ENCODE assay signal across 1 cellular context in the genomic region with DNA sequence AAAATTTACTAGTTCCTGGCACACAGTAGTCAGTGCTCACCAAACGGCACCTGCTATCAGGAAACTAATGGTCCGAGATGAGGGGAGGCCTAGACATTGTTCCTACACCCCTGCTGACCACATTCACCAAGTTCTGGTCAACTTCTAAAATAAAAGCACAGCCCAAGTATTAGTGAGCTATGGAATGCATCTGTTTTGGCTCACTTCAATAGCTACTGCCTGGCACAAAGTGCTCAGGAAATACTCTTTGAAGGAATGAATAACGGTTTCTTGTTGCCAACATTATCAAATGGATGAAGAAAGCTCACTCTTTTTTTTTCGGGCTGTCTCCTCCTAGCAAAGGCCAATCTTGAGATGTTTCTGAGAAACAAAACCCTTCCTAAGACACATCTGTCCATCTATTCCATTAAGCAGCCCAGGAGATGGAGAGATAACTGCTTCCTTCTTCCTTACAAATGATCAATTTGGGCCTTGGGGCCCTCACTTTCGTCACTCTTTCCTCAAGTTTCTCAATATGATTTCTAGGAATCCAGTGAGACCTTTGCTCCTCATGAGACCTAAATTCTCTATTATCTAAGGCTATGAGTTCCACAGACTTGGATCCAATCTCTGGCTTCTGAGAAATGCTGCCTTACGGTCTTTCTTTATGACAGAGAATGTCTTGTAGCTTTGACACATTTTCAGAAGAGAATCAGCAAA.
TF ChIP-seq lines count a peak whose summit lies in the region.

No MANE protein-coding gene starts in this region.

TF ChIP-seq in WTC11, 78 proteins besides CTCF, POLR2A, EP300 and RAD21 (continued from another document):
- TF ChIP-seq, protein P1, sequence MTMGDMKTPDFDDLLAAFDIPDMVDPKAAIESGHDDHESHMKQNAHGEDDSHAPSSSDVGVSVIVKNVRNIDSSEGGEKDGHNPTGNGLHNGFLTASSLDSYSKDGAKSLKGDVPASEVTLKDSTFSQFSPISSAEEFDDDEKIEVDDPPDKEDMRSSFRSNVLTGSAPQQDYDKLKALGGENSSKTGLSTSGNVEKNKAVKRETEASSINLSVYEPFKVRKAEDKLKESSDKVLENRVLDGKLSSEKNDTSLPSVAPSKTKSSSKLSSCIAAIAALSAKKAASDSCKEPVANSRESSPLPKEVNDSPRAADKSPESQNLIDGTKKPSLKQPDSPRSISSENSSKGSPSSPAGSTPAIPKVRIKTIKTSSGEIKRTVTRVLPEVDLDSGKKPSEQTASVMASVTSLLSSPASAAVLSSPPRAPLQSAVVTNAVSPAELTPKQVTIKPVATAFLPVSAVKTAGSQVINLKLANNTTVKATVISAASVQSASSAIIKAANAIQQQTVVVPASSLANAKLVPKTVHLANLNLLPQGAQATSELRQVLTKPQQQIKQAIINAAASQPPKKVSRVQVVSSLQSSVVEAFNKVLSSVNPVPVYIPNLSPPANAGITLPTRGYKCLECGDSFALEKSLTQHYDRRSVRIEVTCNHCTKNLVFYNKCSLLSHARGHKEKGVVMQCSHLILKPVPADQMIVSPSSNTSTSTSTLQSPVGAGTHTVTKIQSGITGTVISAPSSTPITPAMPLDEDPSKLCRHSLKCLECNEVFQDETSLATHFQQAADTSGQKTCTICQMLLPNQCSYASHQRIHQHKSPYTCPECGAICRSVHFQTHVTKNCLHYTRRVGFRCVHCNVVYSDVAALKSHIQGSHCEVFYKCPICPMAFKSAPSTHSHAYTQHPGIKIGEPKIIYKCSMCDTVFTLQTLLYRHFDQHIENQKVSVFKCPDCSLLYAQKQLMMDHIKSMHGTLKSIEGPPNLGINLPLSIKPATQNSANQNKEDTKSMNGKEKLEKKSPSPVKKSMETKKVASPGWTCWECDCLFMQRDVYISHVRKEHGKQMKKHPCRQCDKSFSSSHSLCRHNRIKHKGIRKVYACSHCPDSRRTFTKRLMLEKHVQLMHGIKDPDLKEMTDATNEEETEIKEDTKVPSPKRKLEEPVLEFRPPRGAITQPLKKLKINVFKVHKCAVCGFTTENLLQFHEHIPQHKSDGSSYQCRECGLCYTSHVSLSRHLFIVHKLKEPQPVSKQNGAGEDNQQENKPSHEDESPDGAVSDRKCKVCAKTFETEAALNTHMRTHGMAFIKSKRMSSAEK (CRISPR knock-in tag; IDR thresholded peaks at IDR 0.05; ENCODE audit: borderline replicate concordance) = no peak
- TF ChIP-seq ZNF121 (CRISPR knock-in tag; IDR thresholded peaks at IDR 0.05) = no peak
- TF ChIP-seq, protein P2, sequence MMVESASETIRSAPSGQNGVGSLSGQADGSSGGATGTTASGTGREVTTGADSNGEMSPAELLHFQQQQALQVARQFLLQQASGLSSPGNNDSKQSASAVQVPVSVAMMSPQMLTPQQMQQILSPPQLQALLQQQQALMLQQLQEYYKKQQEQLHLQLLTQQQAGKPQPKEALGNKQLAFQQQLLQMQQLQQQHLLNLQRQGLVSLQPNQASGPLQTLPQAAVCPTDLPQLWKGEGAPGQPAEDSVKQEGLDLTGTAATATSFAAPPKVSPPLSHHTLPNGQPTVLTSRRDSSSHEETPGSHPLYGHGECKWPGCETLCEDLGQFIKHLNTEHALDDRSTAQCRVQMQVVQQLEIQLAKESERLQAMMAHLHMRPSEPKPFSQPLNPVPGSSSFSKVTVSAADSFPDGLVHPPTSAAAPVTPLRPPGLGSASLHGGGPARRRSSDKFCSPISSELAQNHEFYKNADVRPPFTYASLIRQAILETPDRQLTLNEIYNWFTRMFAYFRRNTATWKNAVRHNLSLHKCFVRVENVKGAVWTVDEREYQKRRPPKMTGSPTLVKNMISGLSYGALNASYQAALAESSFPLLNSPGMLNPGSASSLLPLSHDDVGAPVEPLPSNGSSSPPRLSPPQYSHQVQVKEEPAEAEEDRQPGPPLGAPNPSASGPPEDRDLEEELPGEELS (CRISPR knock-in tag; IDR thresholded peaks at IDR 0.05) = no peak
- TF ChIP-seq, protein P3, sequence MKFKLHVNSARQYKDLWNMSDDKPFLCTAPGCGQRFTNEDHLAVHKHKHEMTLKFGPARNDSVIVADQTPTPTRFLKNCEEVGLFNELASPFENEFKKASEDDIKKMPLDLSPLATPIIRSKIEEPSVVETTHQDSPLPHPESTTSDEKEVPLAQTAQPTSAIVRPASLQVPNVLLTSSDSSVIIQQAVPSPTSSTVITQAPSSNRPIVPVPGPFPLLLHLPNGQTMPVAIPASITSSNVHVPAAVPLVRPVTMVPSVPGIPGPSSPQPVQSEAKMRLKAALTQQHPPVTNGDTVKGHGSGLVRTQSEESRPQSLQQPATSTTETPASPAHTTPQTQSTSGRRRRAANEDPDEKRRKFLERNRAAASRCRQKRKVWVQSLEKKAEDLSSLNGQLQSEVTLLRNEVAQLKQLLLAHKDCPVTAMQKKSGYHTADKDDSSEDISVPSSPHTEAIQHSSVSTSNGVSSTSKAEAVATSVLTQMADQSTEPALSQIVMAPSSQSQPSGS (CRISPR knock-in tag; IDR thresholded peaks at IDR 0.05; ENCODE audit: borderline replicate concordance, low read depth) = no peak
- TF ChIP-seq, protein P4, sequence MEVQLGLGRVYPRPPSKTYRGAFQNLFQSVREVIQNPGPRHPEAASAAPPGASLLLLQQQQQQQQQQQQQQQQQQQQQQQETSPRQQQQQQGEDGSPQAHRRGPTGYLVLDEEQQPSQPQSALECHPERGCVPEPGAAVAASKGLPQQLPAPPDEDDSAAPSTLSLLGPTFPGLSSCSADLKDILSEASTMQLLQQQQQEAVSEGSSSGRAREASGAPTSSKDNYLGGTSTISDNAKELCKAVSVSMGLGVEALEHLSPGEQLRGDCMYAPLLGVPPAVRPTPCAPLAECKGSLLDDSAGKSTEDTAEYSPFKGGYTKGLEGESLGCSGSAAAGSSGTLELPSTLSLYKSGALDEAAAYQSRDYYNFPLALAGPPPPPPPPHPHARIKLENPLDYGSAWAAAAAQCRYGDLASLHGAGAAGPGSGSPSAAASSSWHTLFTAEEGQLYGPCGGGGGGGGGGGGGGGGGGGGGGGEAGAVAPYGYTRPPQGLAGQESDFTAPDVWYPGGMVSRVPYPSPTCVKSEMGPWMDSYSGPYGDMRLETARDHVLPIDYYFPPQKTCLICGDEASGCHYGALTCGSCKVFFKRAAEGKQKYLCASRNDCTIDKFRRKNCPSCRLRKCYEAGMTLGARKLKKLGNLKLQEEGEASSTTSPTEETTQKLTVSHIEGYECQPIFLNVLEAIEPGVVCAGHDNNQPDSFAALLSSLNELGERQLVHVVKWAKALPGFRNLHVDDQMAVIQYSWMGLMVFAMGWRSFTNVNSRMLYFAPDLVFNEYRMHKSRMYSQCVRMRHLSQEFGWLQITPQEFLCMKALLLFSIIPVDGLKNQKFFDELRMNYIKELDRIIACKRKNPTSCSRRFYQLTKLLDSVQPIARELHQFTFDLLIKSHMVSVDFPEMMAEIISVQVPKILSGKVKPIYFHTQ (CRISPR knock-in tag; IDR thresholded peaks at IDR 0.05) = no peak
- TF ChIP-seq ZNF232 (CRISPR knock-in tag; IDR thresholded peaks at IDR 0.05) = no peak
- no peak for TF ChIP-seq CREM (CRISPR knock-in tag; IDR thresholded peaks at IDR 0.05)
- TF ChIP-seq FOXJ3 (CRISPR knock-in tag; IDR thresholded peaks at IDR 0.05; ENCODE audit: borderline replicate concordance) = no peak
- TF ChIP-seq, protein P5, sequence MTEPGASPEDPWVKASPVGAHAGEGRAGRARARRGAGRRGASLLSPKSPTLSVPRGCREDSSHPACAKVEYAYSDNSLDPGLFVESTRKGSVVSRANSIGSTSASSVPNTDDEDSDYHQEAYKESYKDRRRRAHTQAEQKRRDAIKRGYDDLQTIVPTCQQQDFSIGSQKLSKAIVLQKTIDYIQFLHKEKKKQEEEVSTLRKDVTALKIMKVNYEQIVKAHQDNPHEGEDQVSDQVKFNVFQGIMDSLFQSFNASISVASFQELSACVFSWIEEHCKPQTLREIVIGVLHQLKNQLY (CRISPR knock-in tag; IDR thresholded peaks at IDR 0.05) = no peak
- TF ChIP-seq ZNF671 (CRISPR knock-in tag; IDR thresholded peaks at IDR 0.05) = no peak
- TF ChIP-seq CREB1 (CRISPR knock-in tag; IDR thresholded peaks at IDR 0.05) = no peak
- TF ChIP-seq, protein P6, sequence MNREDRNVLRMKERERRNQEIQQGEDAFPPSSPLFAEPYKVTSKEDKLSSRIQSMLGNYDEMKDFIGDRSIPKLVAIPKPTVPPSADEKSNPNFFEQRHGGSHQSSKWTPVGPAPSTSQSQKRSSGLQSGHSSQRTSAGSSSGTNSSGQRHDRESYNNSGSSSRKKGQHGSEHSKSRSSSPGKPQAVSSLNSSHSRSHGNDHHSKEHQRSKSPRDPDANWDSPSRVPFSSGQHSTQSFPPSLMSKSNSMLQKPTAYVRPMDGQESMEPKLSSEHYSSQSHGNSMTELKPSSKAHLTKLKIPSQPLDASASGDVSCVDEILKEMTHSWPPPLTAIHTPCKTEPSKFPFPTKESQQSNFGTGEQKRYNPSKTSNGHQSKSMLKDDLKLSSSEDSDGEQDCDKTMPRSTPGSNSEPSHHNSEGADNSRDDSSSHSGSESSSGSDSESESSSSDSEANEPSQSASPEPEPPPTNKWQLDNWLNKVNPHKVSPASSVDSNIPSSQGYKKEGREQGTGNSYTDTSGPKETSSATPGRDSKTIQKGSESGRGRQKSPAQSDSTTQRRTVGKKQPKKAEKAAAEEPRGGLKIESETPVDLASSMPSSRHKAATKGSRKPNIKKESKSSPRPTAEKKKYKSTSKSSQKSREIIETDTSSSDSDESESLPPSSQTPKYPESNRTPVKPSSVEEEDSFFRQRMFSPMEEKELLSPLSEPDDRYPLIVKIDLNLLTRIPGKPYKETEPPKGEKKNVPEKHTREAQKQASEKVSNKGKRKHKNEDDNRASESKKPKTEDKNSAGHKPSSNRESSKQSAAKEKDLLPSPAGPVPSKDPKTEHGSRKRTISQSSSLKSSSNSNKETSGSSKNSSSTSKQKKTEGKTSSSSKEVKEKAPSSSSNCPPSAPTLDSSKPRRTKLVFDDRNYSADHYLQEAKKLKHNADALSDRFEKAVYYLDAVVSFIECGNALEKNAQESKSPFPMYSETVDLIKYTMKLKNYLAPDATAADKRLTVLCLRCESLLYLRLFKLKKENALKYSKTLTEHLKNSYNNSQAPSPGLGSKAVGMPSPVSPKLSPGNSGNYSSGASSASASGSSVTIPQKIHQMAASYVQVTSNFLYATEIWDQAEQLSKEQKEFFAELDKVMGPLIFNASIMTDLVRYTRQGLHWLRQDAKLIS (CRISPR knock-in tag; IDR thresholded peaks at IDR 0.05; ENCODE audit: borderline replicate concordance) = no peak
- no peak for TF ChIP-seq NR1H2 (CRISPR knock-in tag; IDR thresholded peaks at IDR 0.05)
- no peak for TF ChIP-seq ZNF138 (CRISPR knock-in tag; conservative IDR thresholded peaks at IDR 0.05)
